In the genomic region with DNA sequence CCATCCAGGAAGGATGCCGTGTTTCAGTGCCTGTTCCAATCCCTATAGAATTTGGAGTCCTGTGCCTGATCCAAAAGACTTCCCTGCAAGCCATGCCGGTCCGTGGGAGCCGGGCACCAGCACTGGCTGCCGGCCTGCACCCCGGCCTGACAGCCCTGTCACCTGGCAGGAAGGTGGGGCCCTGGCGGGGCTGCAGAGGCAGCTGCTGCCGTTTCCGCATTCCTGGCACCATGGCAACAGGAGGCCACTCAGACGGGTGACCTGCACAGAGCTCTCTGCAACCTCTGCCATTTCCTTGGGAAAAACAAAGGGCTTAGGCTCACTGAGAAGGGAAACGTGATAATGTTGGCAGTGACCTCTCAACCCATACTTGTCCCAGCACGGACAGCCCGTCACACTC, we compare ENCODE assay signal across 10 cellular contexts.
A peak's percentile ranks its signal among the peaks of the same experiment; 100 is the strongest.
DNase-seq lines count a peak whose midpoint lies in the region; ATAC-seq, FAIRE-seq and TF ChIP-seq lines count a peak whose summit lies in the region.
"Had no signal": no experiment of that assay in that cellular context is flagged by ENCODE, and none has a peak within 500 bp of the region (broad histone marks: within the 10 kb centered on the region; RNA-seq: fewer than 3 reads in every experiment).

No MANE protein-coding gene starts in this region.

- H3K9me3 ChIP-seq in K562 (replicated peaks; ENCODE audit: control insufficient read depth, insufficient read depth, low read depth, low read length) (no peaks in the 10 kb centered on the region), lung (ENCODE audit: control insufficient read depth in 2 of 2, insufficient read depth in 1 of 2, low read length in 1 of 2) (no peaks in the 10 kb centered on the region)

- H3K4me1 ChIP-seq in K562 (replicated peaks in 1 of 2; ENCODE audit: control insufficient read depth in 2 of 2, insufficient read depth in 2 of 2, low read length in 2 of 2) (peaks cover 0 to 8% of the 10 kb centered on the region in 2 experiments; a peak in 2 of 5 replicates), lung (ENCODE audit: control insufficient read depth in 2 of 2, insufficient read depth in 2 of 2, low read length in 2 of 2) (peaks cover 0 to 7% of the 10 kb centered on the region in 2 donors)

- no peak overlapping the region for H3K4me2 ChIP-seq in K562 (ENCODE audit: insufficient read depth, low read length)

- no peak overlapping the region for H3K9ac ChIP-seq in K562 (ENCODE audit: insufficient read depth in 1 of 2, low read depth in 2 of 2, low read length in 2 of 2)

- CTCF ChIA-PET in K562 (lab: Yijun Ruan, JAX; ENCODE audit: low intra/inter-chr PET ratio) (no interaction called here), HEK293T (lab: Yijun Ruan, JAX) (no interaction called here)

- TF ChIP-seq CTCF in K562 (IDR thresholded peaks at IDR 0.05 in 2 of 3, conservative IDR thresholded peaks at IDR 0.05 in 1 of 3; ENCODE audit: insufficient read depth in 2 of 3, low read depth in 1 of 3, low read length in 3 of 3) (no peak), lung (IDR thresholded peaks at IDR 0.05; ENCODE audit: control extremely low read depth, extremely low read depth) (no peak)

- H4K20me1 ChIP-seq in K562 (replicated peaks; ENCODE audit: control insufficient read depth, insufficient read depth, low read length), result no peaks in the 10 kb centered on the region; the same call in 1 of the 2 replicates

- no peak for FAIRE-seq in K562 (lab: Jason Lieb, UNC)
- FAIRE-seq: astrocyte had no signal

- H3K36me3 ChIP-seq in K562 (ENCODE audit: control insufficient read depth, insufficient read depth, low read length), result no peaks in the 10 kb centered on the region
- no peaks in the 10 kb centered on the region for H3K36me3 ChIP-seq in lung (ENCODE audit: control insufficient read depth in 2 of 2, insufficient read depth in 2 of 2, low read length in 2 of 2)

- TF ChIP-seq EP300 in K562 (IDR thresholded peaks at IDR 0.05; ENCODE audit: low read length), result no peak

- H3K79me2 ChIP-seq in K562 (ENCODE audit: control insufficient read depth, insufficient read depth, low read length), result no peaks in the 10 kb centered on the region

- H3K27me3 ChIP-seq in K562 (ENCODE audit: control insufficient read depth in 2 of 2, insufficient read depth in 2 of 2, low read length in 2 of 2) (peaks cover 60 to 72% of the 10 kb centered on the region in 2 experiments), lung (ENCODE audit: control insufficient read depth, insufficient read depth) (no peaks in the 10 kb centered on the region)

- no peaks in the 10 kb centered on the region for H3K9me1 ChIP-seq in K562 (ENCODE audit: control insufficient read depth, insufficient read depth, low read length)

- no peak overlapping the region for H2AFZ ChIP-seq in K562 (ENCODE audit: low read depth, low read length)

- WGBS in K562 (ENCODE audit: insufficient coverage, low coverage, missing lambda C conversion rate), result 2% methylated on average over 13 of the region's 13 CpGs
- WGBS in lung, 2 donors, result 15 to 21% methylated on average over 13 of the region's 13 CpGs

- TF ChIP-seq POLR2A in K562 (conservative IDR thresholded peaks at IDR 0.05), result no peak

- in situ Hi-C loops in K562 (cut with MboI), result no loop called here

- no peak overlapping the region for H3K4me3 ChIP-seq in K562
- H3K4me3 ChIP-seq in lung, result no peak overlapping the region

- ATAC-seq in K562 (no peak), lung (ENCODE audit: insufficient read depth, low FRiP score) (peak; percentile 85), HG03135 (IDR thresholded peaks at IDR 0.05; ENCODE audit: unreplicated experiment) (no peak), HG03571 (IDR thresholded peaks at IDR 0.05; ENCODE audit: unreplicated experiment) (no peak)

- no peak for TF ChIP-seq RAD21 in K562 (CRISPR knock-in tag; conservative IDR thresholded peaks at IDR 0.05 in 1 of 2, IDR thresholded peaks at IDR 0.05 in 1 of 2)

- intact Hi-C loops in K562 (cut with micrococcal nuclease), result no loop called here

- peak; percentile 89 for DNase-seq in DMS153 treated with DMSO at 0.1 percent for 48 hours (lab: John Stamatoyannopoulos, UW; ENCODE audit: unreplicated experiment)
- peak; percentile 57 for DNase-seq in NCI-H1092 (lab: John Stamatoyannopoulos, UW)
- DNase-seq in K562 (ENCODE audit: extremely low read depth in 1 of 4, low spot score in 3 of 4), result no peak
- DNase-seq in lung (ENCODE audit: low spot score), result peak; percentile 91
- DNase-seq in foreskin melanocyte, result no peak
- no peak for DNase-seq in HEK293T (ENCODE audit: extremely low spot score)
- DNase-seq: Kasumi-1 had no signal

- H3K27ac ChIP-seq in K562 (ENCODE audit: extremely low read depth, low read depth, low read length), result no peak overlapping the region
- H3K27ac ChIP-seq in lung (ENCODE audit: low read depth in 1 of 2, low read length in 1 of 2), result peak overlapping the region in 1 of 2 donors; percentile 93

- POLR2A ChIA-PET in K562 (lab: Yijun Ruan, JAX) (interaction anchor here (0.7 kb wide), 1 partner anchor 14 kb away, joined by 3 read pairs; no protein-coding TSS in a partner anchor), HEK293T (lab: Yijun Ruan, JAX) (no interaction called here)

- no TSS peak for BruUV-seq in K562 (replicated peaks; lab: Mats Ljungman, UMichigan)

TF ChIP-seq in K562, 482 proteins besides CTCF, POLR2A, EP300 and RAD21:
- TF ChIP-seq RFX1 (IDR thresholded peaks at IDR 0.05), result peak; percentile 68
- TF ChIP-seq MEF2D (tag; conservative IDR thresholded peaks at IDR 0.05; ENCODE audit: low read depth), result no peak
- TF ChIP-seq TEAD4 (IDR thresholded peaks at IDR 0.05; ENCODE audit: low read length), result no peak
- TF ChIP-seq TEAD4 (CRISPR knock-in tag; IDR thresholded peaks at IDR 0.05; ENCODE audit: borderline replicate concordance), result no peak
- TF ChIP-seq TEAD1 (CRISPR knock-in tag; IDR thresholded peaks at IDR 0.05), result peak in 1 of 2 experiments; percentile 76; a peak in 1 of 4 replicates
- peak; percentile 33; the same call in 1 of the 2 replicates for TF ChIP-seq ELF1 (tag; IDR thresholded peaks at IDR 0.05)
- TF ChIP-seq SPI1 (IDR thresholded peaks at IDR 0.05; ENCODE audit: borderline replicate concordance, low read depth, low read length), result 0 out of 2 replicates have a peak, but pooled peaks have one; percentile 17
- no peak for TF ChIP-seq ZNF212 (CRISPR knock-in tag; IDR thresholded peaks at IDR 0.05)
- TF ChIP-seq, protein P1, sequence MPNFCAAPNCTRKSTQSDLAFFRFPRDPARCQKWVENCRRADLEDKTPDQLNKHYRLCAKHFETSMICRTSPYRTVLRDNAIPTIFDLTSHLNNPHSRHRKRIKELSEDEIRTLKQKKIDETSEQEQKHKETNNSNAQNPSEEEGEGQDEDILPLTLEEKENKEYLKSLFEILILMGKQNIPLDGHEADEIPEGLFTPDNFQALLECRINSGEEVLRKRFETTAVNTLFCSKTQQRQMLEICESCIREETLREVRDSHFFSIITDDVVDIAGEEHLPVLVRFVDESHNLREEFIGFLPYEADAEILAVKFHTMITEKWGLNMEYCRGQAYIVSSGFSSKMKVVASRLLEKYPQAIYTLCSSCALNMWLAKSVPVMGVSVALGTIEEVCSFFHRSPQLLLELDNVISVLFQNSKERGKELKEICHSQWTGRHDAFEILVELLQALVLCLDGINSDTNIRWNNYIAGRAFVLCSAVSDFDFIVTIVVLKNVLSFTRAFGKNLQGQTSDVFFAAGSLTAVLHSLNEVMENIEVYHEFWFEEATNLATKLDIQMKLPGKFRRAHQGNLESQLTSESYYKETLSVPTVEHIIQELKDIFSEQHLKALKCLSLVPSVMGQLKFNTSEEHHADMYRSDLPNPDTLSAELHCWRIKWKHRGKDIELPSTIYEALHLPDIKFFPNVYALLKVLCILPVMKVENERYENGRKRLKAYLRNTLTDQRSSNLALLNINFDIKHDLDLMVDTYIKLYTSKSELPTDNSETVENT (CRISPR knock-in tag; IDR thresholded peaks at IDR 0.05), result no peak

TF ChIP-seq in HEK293T, 16 proteins besides CTCF, POLR2A, EP300 and RAD21:
- TF ChIP-seq CTBP1 (IDR thresholded peaks at IDR 0.05; ENCODE audit: borderline replicate concordance) (no peak), NFRKB (IDR thresholded peaks at IDR 0.05) (no peak), FOXK2 (IDR thresholded peaks at IDR 0.05) (no peak), LEF1 (IDR thresholded peaks at IDR 0.05; ENCODE audit: borderline replicate concordance) (no peak), ZNF384 (IDR thresholded peaks at IDR 0.05) (no peak)
- TF ChIP-seq, protein P2, sequence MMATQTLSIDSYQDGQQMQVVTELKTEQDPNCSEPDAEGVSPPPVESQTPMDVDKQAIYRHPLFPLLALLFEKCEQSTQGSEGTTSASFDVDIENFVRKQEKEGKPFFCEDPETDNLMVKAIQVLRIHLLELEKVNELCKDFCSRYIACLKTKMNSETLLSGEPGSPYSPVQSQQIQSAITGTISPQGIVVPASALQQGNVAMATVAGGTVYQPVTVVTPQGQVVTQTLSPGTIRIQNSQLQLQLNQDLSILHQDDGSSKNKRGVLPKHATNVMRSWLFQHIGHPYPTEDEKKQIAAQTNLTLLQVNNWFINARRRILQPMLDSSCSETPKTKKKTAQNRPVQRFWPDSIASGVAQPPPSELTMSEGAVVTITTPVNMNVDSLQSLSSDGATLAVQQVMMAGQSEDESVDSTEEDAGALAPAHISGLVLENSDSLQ (IDR thresholded peaks at IDR 0.05), result no peak

Comparison
In these comparisons a context has a peak if more than half of its experiments do, and no peak if none do; other contexts are left out.
1. DNase-seq: peak in DMS153 treated with DMSO at 0.1 percent for 48 hours (single experiment), NCI-H1092 (single experiment) and lung (single experiment); none in K562 (0 of 4), foreskin melanocyte (single experiment) and HEK293T (single experiment).